ENCODE assay signal across 1 cellular context in the genomic region with DNA sequence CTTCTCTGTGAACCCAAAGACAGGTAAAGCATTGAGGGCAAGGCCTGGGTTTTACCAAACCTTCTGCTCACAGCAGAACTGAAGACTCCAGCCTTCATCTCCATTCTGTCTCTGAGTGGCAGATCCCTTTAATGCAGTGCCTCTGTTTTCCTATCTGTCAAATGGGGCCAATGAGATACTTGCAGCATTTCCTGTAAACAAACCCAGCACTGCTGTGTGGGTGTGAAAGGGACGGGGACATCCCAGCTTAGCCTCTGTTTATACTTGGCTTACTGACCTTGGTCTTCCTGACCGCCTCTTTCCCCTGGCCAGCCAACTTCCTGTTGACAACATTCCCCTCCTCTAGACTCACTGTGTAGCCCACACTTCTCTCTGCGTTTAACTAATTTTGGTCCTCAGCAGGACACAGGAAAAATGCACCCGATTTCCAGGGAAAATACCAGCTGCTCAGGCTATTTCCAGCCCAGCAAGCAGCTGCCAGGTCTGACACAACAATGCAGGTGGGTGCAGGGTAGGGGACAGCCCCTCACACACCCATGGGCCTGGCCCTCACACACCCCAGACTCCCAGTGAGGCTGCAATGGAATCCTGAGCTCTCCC.
A peak's percentile ranks its signal among the peaks of the same experiment; 100 is the strongest.
TF ChIP-seq lines count a peak whose summit lies in the region.

No MANE protein-coding gene starts in this region.

TF ChIP-seq in HepG2, 621 proteins besides CTCF, POLR2A, EP300 and RAD21 (continued from another document and continues in another):
- TF ChIP-seq, protein P1, sequence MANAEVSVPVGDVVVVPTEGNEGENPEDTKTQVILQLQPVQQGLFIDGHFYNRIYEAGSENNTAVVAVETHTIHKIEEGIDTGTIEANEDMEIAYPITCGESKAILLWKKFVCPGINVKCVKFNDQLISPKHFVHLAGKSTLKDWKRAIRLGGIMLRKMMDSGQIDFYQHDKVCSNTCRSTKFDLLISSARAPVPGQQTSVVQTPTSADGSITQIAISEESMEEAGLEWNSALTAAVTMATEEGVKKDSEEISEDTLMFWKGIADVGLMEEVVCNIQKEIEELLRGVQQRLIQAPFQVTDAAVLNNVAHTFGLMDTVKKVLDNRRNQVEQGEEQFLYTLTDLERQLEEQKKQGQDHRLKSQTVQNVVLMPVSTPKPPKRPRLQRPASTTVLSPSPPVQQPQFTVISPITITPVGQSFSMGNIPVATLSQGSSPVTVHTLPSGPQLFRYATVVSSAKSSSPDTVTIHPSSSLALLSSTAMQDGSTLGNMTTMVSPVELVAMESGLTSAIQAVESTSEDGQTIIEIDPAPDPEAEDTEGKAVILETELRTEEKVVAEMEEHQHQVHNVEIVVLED (CRISPR knock-in tag; IDR thresholded peaks at IDR 0.05; ENCODE audit: borderline replicate concordance), result peak; percentile 50; the same call in 1 of the 2 replicates
- TF ChIP-seq MED1 (CRISPR knock-in tag; IDR thresholded peaks at IDR 0.05), result peak; percentile 99
- peak; percentile 56; the same call in 1 of the 2 replicates for TF ChIP-seq YEATS2 (CRISPR knock-in tag; IDR thresholded peaks at IDR 0.05; ENCODE audit: borderline replicate concordance)
- no peak for TF ChIP-seq ZNF333 (CRISPR knock-in tag; IDR thresholded peaks at IDR 0.05; ENCODE audit: borderline replicate concordance)
- no peak for TF ChIP-seq ASH2L (IDR thresholded peaks at IDR 0.05; ENCODE audit: insufficient read length, low read depth, low read length)
- TF ChIP-seq MAF1 (CRISPR knock-in tag; IDR thresholded peaks at IDR 0.05; ENCODE audit: borderline replicate concordance), result 0 out of 2 replicates have a peak, but pooled peaks have one; percentile 41
- TF ChIP-seq, protein P2, sequence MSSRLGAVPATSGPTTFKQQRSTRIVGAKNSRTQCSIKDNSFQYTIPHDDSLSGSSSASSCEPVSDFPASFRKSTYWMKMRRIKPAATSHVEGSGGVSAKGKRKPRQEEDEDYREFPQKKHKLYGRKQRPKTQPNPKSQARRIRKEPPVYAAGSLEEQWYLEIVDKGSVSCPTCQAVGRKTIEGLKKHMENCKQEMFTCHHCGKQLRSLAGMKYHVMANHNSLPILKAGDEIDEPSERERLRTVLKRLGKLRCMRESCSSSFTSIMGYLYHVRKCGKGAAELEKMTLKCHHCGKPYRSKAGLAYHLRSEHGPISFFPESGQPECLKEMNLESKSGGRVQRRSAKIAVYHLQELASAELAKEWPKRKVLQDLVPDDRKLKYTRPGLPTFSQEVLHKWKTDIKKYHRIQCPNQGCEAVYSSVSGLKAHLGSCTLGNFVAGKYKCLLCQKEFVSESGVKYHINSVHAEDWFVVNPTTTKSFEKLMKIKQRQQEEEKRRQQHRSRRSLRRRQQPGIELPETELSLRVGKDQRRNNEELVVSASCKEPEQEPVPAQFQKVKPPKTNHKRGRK (CRISPR knock-in tag; IDR thresholded peaks at IDR 0.05), result no peak
- TF ChIP-seq MED13 (CRISPR knock-in tag; IDR thresholded peaks at IDR 0.05), result no peak
- TF ChIP-seq DNMT1 (CRISPR knock-in tag; IDR thresholded peaks at IDR 0.05), result peak; percentile 58; the same call in 1 of the 2 replicates
- TF ChIP-seq MXD4 (CRISPR knock-in tag; IDR thresholded peaks at IDR 0.05), result peak; percentile 65; the same call in 1 of the 2 replicates
- TF ChIP-seq ZNF7 (CRISPR knock-in tag; IDR thresholded peaks at IDR 0.05), result peak; percentile 36; the same call in 1 of the 2 replicates
- TF ChIP-seq, protein P3, sequence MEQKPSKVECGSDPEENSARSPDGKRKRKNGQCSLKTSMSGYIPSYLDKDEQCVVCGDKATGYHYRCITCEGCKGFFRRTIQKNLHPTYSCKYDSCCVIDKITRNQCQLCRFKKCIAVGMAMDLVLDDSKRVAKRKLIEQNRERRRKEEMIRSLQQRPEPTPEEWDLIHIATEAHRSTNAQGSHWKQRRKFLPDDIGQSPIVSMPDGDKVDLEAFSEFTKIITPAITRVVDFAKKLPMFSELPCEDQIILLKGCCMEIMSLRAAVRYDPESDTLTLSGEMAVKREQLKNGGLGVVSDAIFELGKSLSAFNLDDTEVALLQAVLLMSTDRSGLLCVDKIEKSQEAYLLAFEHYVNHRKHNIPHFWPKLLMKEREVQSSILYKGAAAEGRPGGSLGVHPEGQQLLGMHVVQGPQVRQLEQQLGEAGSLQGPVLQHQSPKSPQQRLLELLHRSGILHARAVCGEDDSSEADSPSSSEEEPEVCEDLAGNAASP (CRISPR knock-in tag; IDR thresholded peaks at IDR 0.05; ENCODE audit: borderline replicate concordance), result peak; percentile 66; the same call in 1 of the 2 replicates
- peak; percentile 37; the same call in 1 of the 2 replicates for TF ChIP-seq SAFB2 (CRISPR knock-in tag; IDR thresholded peaks at IDR 0.05; ENCODE audit: borderline replicate concordance, low read depth)
- TF ChIP-seq ERF (CRISPR knock-in tag; IDR thresholded peaks at IDR 0.05), result peak; percentile 94
- TF ChIP-seq, protein P4, sequence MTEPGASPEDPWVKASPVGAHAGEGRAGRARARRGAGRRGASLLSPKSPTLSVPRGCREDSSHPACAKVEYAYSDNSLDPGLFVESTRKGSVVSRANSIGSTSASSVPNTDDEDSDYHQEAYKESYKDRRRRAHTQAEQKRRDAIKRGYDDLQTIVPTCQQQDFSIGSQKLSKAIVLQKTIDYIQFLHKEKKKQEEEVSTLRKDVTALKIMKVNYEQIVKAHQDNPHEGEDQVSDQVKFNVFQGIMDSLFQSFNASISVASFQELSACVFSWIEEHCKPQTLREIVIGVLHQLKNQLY (CRISPR knock-in tag; IDR thresholded peaks at IDR 0.05), result peak; percentile 80; the same call in 1 of the 2 replicates
- TF ChIP-seq NR2F1 (CRISPR knock-in tag; IDR thresholded peaks at IDR 0.05), result no peak
- TF ChIP-seq JUND (CRISPR knock-in tag; IDR thresholded peaks at IDR 0.05), result peak; percentile 44; the same call in 1 of the 2 replicates
- TF ChIP-seq, protein P5, sequence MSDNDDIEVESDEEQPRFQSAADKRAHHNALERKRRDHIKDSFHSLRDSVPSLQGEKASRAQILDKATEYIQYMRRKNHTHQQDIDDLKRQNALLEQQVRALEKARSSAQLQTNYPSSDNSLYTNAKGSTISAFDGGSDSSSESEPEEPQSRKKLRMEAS (IDR thresholded peaks at IDR 0.05), result peak; percentile 67; the same call in 1 of the 2 replicates
- TF ChIP-seq, protein P6, sequence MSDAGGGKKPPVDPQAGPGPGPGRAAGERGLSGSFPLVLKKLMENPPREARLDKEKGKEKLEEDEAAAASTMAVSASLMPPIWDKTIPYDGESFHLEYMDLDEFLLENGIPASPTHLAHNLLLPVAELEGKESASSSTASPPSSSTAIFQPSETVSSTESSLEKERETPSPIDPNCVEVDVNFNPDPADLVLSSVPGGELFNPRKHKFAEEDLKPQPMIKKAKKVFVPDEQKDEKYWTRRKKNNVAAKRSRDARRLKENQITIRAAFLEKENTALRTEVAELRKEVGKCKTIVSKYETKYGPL (CRISPR knock-in tag; IDR thresholded peaks at IDR 0.05), result 0 out of 2 replicates have a peak, but pooled peaks have one; percentile 59
- TF ChIP-seq SPEN (CRISPR knock-in tag; IDR thresholded peaks at IDR 0.05; ENCODE audit: low read depth), result peak; percentile 85
- TF ChIP-seq KDM2A (CRISPR knock-in tag; IDR thresholded peaks at IDR 0.05; ENCODE audit: borderline replicate concordance, low read depth), result peak; percentile 48; the same call in 1 of the 2 replicates
- TF ChIP-seq, protein P7, sequence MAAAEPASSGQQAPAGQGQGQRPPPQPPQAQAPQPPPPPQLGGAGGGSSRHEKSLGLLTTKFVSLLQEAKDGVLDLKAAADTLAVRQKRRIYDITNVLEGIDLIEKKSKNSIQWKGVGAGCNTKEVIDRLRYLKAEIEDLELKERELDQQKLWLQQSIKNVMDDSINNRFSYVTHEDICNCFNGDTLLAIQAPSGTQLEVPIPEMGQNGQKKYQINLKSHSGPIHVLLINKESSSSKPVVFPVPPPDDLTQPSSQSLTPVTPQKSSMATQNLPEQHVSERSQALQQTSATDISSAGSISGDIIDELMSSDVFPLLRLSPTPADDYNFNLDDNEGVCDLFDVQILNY (CRISPR knock-in tag; conservative IDR thresholded peaks at IDR 0.05), result no peak
- TF ChIP-seq CENPX (CRISPR knock-in tag; IDR thresholded peaks at IDR 0.05), result no peak
- peak; percentile 90 for TF ChIP-seq ELF1 (CRISPR knock-in tag; IDR thresholded peaks at IDR 0.05)
- peak; percentile 76; the same call in 1 of the 2 replicates for TF ChIP-seq MIER3 (CRISPR knock-in tag; IDR thresholded peaks at IDR 0.05; ENCODE audit: borderline replicate concordance)
- TF ChIP-seq SAP130 (CRISPR knock-in tag; IDR thresholded peaks at IDR 0.05; ENCODE audit: low read depth), result peak; percentile 87
- TF ChIP-seq, protein P8, sequence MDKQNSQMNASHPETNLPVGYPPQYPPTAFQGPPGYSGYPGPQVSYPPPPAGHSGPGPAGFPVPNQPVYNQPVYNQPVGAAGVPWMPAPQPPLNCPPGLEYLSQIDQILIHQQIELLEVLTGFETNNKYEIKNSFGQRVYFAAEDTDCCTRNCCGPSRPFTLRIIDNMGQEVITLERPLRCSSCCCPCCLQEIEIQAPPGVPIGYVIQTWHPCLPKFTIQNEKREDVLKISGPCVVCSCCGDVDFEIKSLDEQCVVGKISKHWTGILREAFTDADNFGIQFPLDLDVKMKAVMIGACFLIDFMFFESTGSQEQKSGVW (CRISPR knock-in tag; IDR thresholded peaks at IDR 0.05; ENCODE audit: borderline replicate concordance), result no peak
- TF ChIP-seq, protein P9, sequence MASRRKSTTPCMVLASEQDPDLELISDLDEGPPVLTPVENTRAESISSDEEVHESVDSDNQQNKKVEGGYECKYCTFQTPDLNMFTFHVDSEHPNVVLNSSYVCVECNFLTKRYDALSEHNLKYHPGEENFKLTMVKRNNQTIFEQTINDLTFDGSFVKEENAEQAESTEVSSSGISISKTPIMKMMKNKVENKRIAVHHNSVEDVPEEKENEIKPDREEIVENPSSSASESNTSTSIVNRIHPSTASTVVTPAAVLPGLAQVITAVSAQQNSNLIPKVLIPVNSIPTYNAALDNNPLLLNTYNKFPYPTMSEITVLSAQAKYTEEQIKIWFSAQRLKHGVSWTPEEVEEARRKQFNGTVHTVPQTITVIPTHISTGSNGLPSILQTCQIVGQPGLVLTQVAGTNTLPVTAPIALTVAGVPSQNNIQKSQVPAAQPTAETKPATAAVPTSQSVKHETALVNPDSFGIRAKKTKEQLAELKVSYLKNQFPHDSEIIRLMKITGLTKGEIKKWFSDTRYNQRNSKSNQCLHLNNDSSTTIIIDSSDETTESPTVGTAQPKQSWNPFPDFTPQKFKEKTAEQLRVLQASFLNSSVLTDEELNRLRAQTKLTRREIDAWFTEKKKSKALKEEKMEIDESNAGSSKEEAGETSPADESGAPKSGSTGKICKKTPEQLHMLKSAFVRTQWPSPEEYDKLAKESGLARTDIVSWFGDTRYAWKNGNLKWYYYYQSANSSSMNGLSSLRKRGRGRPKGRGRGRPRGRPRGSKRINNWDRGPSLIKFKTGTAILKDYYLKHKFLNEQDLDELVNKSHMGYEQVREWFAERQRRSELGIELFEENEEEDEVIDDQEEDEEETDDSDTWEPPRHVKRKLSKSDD (CRISPR knock-in tag; IDR thresholded peaks at IDR 0.05; ENCODE audit: low read depth), result no peak
- 0 out of 2 replicates have a peak, but pooled peaks have one; percentile 43 for TF ChIP-seq SIX4 (CRISPR knock-in tag; IDR thresholded peaks at IDR 0.05)
- peak; percentile 37; the same call in 1 of the 2 replicates for TF ChIP-seq CBFB (CRISPR knock-in tag; IDR thresholded peaks at IDR 0.05)
- peak; percentile 76; the same call in 1 of the 2 replicates for TF ChIP-seq ZBTB20 (CRISPR knock-in tag; IDR thresholded peaks at IDR 0.05; ENCODE audit: borderline replicate concordance, low read depth)
- peak; percentile 95 for TF ChIP-seq PITX1 (CRISPR knock-in tag; IDR thresholded peaks at IDR 0.05)
- 0 out of 2 replicates have a peak, but pooled peaks have one; percentile 60 for TF ChIP-seq KMT2B (CRISPR knock-in tag; IDR thresholded peaks at IDR 0.05)
- TF ChIP-seq, protein P10, sequence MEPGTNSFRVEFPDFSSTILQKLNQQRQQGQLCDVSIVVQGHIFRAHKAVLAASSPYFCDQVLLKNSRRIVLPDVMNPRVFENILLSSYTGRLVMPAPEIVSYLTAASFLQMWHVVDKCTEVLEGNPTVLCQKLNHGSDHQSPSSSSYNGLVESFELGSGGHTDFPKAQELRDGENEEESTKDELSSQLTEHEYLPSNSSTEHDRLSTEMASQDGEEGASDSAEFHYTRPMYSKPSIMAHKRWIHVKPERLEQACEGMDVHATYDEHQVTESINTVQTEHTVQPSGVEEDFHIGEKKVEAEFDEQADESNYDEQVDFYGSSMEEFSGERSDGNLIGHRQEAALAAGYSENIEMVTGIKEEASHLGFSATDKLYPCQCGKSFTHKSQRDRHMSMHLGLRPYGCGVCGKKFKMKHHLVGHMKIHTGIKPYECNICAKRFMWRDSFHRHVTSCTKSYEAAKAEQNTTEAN (CRISPR knock-in tag; conservative IDR thresholded peaks at IDR 0.05), result peak; percentile 70
- TF ChIP-seq, protein P11, sequence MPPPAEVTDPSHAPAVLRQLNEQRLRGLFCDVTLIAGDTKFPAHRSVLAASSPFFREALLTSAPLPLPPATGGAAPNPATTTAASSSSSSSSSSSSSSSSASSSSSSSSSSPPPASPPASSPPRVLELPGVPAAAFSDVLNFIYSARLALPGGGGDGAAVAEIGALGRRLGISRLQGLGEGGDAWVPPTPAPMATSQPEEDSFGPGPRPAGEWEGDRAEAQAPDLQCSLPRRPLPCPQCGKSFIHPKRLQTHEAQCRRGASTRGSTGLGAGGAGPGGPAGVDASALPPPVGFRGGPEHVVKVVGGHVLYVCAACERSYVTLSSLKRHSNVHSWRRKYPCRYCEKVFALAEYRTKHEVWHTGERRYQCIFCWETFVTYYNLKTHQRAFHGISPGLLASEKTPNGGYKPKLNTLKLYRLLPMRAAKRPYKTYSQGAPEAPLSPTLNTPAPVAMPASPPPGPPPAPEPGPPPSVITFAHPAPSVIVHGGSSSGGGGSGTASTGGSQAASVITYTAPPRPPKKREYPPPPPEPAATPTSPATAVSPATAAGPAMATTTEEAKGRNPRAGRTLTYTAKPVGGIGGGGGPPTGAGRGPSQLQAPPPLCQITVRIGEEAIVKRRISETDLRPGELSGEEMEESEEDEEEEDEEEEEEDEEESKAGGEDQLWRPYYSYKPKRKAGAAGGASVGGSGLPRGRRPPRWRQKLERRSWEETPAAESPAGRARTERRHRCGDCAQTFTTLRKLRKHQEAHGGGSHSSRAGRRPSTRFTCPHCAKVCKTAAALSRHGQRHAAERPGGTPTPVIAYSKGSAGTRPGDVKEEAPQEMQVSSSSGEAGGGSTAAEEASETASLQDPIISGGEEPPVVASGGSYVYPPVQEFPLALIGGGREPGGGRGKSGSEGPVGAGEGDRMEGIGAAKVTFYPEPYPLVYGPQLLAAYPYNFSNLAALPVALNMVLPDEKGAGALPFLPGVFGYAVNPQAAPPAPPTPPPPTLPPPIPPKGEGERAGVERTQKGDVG (CRISPR knock-in tag; IDR thresholded peaks at IDR 0.05; ENCODE audit: borderline replicate concordance), result no peak
- TF ChIP-seq ISL2 (CRISPR knock-in tag; IDR thresholded peaks at IDR 0.05), result peak; percentile 43; the same call in 1 of the 2 replicates
- TF ChIP-seq IRF2 (CRISPR knock-in tag; IDR thresholded peaks at IDR 0.05), result peak; percentile 79; the same call in 1 of the 2 replicates
- no peak for TF ChIP-seq ZBTB7A (CRISPR knock-in tag; IDR thresholded peaks at IDR 0.05)
- TF ChIP-seq ZC3H4 (CRISPR knock-in tag; IDR thresholded peaks at IDR 0.05; ENCODE audit: borderline replicate concordance), result no peak
